ENCODE assay signal across 9 cellular contexts in the genomic region with DNA sequence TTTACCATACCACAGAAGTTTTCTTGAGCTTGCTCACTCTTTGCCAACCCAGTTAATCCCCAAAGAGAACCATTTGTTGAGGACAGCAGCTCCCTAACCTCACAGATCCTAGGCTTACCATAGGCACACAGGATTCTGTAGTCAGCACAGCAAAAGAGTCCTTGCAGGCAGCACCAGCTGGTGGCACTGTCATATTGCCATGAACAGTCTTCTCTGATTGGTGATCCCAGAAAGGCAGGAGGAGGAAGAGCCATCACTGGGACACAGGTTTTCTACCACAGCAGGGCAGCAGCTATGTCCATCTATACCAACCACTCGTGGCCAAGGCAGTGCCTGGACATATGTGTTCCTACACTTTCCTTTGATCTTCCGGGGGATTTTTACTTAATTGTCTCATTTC.
A peak's percentile ranks its signal among the peaks of the same experiment; 100 is the strongest.
DNase-seq lines count a peak whose midpoint lies in the region; ATAC-seq and TF ChIP-seq lines count a peak whose summit lies in the region.
"Had no signal": no experiment of that assay in that cellular context is flagged by ENCODE, and none has a peak within 500 bp of the region (broad histone marks: within the 10 kb centered on the region; RNA-seq: fewer than 3 reads in every experiment).

No MANE protein-coding gene starts in this region.

- no peaks in the 10 kb centered on the region for H3K4me1 ChIP-seq in naive thymus-derived CD4-positive, alpha-beta T cell (ENCODE audit: control insufficient read depth in 2 of 2, insufficient read depth in 2 of 2, low read length in 2 of 2)

- POLR2A ChIA-PET in naive thymus-derived CD4-positive, alpha-beta T cell (lab: Charles Lee) = no interaction called here

- H3K27ac Mint-ChIP-seq in endothelial cell (ENCODE audit: unreplicated experiment) = no peak overlapping the region
- H3K27ac Mint-ChIP-seq in naive thymus-derived CD4-positive, alpha-beta T cell = peak overlapping the region in 1 of 9 donors; percentile 44

- H3K36me3 ChIP-seq in naive thymus-derived CD4-positive, alpha-beta T cell (ENCODE audit: control insufficient read depth in 2 of 3, insufficient read depth in 3 of 3, low read length in 3 of 3) = no peaks in the 10 kb centered on the region

- ATAC-seq in naive thymus-derived CD4-positive, alpha-beta T cell = peak; percentile 29
- no peak for ATAC-seq in HG02840 (IDR thresholded peaks at IDR 0.05; ENCODE audit: low FRiP score, unreplicated experiment)

- no peak overlapping the region for H3K27ac ChIP-seq in naive thymus-derived CD4-positive, alpha-beta T cell (ENCODE audit: low read depth, low read length)

- no peaks in the 10 kb centered on the region for H3K4me1 Mint-ChIP-seq in endothelial cell (ENCODE audit: unreplicated experiment)
- peaks cover 0 to 27% (median 6%) of the 10 kb centered on the region in 7 donors for H3K4me1 Mint-ChIP-seq in naive thymus-derived CD4-positive, alpha-beta T cell

- no peaks in the 10 kb centered on the region for H3K36me3 Mint-ChIP-seq in endothelial cell (ENCODE audit: low read depth, unreplicated experiment)
- no peaks in the 10 kb centered on the region for H3K36me3 Mint-ChIP-seq in naive thymus-derived CD4-positive, alpha-beta T cell

- CTCF ChIA-PET in naive thymus-derived CD4-positive, alpha-beta T cell (lab: Charles Lee) = interaction anchor here (0.9 kb wide), 1 partner anchor 21 kb away, joined by 4 read pairs; no protein-coding TSS in a partner anchor

- no peaks in the 10 kb centered on the region for H3K27me3 Mint-ChIP-seq in endothelial cell (ENCODE audit: unreplicated experiment)
- H3K27me3 Mint-ChIP-seq in naive thymus-derived CD4-positive, alpha-beta T cell = no peaks in the 10 kb centered on the region

- H3K27me3 ChIP-seq in naive thymus-derived CD4-positive, alpha-beta T cell (ENCODE audit: control insufficient read depth in 2 of 2, insufficient read depth in 2 of 2, low read length in 2 of 2) = no peaks in the 10 kb centered on the region

- H3K4me3 Mint-ChIP-seq in endothelial cell (ENCODE audit: unreplicated experiment) = no peak overlapping the region
- H3K4me3 Mint-ChIP-seq in naive thymus-derived CD4-positive, alpha-beta T cell = no peak overlapping the region

- H3K9me3 Mint-ChIP-seq in endothelial cell (ENCODE audit: unreplicated experiment) = no peaks in the 10 kb centered on the region
- H3K9me3 Mint-ChIP-seq in naive thymus-derived CD4-positive, alpha-beta T cell = peaks cover 0 to 7% (median 0%) of the 10 kb centered on the region in 11 donors

- H3K9me3 ChIP-seq in naive thymus-derived CD4-positive, alpha-beta T cell (ENCODE audit: control insufficient read depth in 2 of 3, low read length in 3 of 3) = no peaks in the 10 kb centered on the region

- no peak overlapping the region for H3K4me3 ChIP-seq in naive thymus-derived CD4-positive, alpha-beta T cell (ENCODE audit: low read length)
- H3K4me3 ChIP-seq: lung had no signal

- DNase-seq in NCI-H2171 treated with DMSO at 0.1 percent for 48 hours (lab: John Stamatoyannopoulos, UW) (peak; percentile 3), NCI-H2171 (lab: John Stamatoyannopoulos, UW) (no peak), NCI-H82 (lab: John Stamatoyannopoulos, UW) (peak; percentile 58), endothelial cell (ENCODE audit: low spot score) (peak; percentile 27), cortex of kidney (lab: John Stamatoyannopoulos, UW) (no peak), HK-2 (ENCODE audit: unreplicated experiment) (no peak)
- peak in 1 of 9 donors; percentile 13 for DNase-seq in naive thymus-derived CD4-positive, alpha-beta T cell

- intact Hi-C loops in naive thymus-derived CD4-positive, alpha-beta T cell (cut with micrococcal nuclease) = loop anchor here in 1 of 2 donors (1.0 to 2.0 kb wide), 2 partner anchors 759 to 779 kb away; no protein-coding TSS in a partner anchor

- TF ChIP-seq CTCF in endothelial cell (IDR thresholded peaks at IDR 0.05; ENCODE audit: unreplicated experiment) = no peak

Comparison
In these comparisons a context has a peak if more than half of its experiments do, and no peak if none do; other contexts are left out.
1. DNase-seq: peak in NCI-H2171 treated with DMSO at 0.1 percent for 48 hours (single experiment), NCI-H82 (single experiment) and endothelial cell (single experiment); none in NCI-H2171 (single experiment), cortex of kidney (single experiment) and HK-2 (single experiment).